Comparison of ENCODE assay signal across 7 cellular contexts in genomic region chr15:31236184-31237041, GRCh38.
DNase-seq lines count a peak whose midpoint lies in the region; ATAC-seq, FAIRE-seq and TF ChIP-seq lines count a peak whose summit lies in the region.

No MANE protein-coding gene starts in this region.

- H3K27me3 ChIP-seq in SU-DHL-6 (ENCODE audit: low read length) (no peaks in the 10 kb centered on the region), psoas muscle (ENCODE audit: insufficient read depth in 3 of 3, low read length in 2 of 3) (no peaks in the 10 kb centered on the region)

- peak overlapping the region; percentile 71 for H3K27ac ChIP-seq in SU-DHL-6 (ENCODE audit: low read depth, low read length)
- peak overlapping the region; percentile 49 for H3K27ac ChIP-seq in psoas muscle

- H3K4me2 ChIP-seq in SU-DHL-6 (ENCODE audit: low read depth, low read length, poor library complexity, severe bottlenecking), result peak overlapping the region; percentile 50

- no peak overlapping the region for H2AFZ ChIP-seq in SU-DHL-6 (ENCODE audit: low read depth, low read length, severe bottlenecking)

- no peak for FAIRE-seq in D721Med (lab: Jason Lieb, UNC)

- peaks cover 24% of the 10 kb centered on the region for H3F3A ChIP-seq in SU-DHL-6 (ENCODE audit: insufficient read depth)

- no peaks in the 10 kb centered on the region for H3K79me2 ChIP-seq in SU-DHL-6 (ENCODE audit: insufficient read depth, low read length)

- H3K9me3 ChIP-seq in SU-DHL-6 (ENCODE audit: insufficient read depth, low read length) (no peaks in the 10 kb centered on the region), psoas muscle (no peaks in the 10 kb centered on the region)

- ATAC-seq in GM18873 (IDR thresholded peaks at IDR 0.05; ENCODE audit: low FRiP score, unreplicated experiment) (peak; percentile 49), psoas muscle (peak; percentile 71 to 88 (median 83))

- in situ Hi-C loops in KBM-7 (cut with MboI; ENCODE audit: low pct_unique_long_range_greater_than_20kb, low sequenced_read_pairs), result no loop called here

- H3K4me1 ChIP-seq in psoas muscle, result peaks cover 17% of the 10 kb centered on the region

- 30 to 32% (median 30%) methylated on average over 19 of the region's 19 CpGs for WGBS in psoas muscle, 3 donors

- no peaks in the 10 kb centered on the region for H3K9me2 ChIP-seq in SU-DHL-6 (replicated peaks; ENCODE audit: insufficient read depth, low read length)

- H3K4me3 ChIP-seq in SU-DHL-6 (ENCODE audit: insufficient read depth, low read length, poor library complexity, severe bottlenecking) (no peak overlapping the region), psoas muscle (peak overlapping the region; percentile 5)

- H3K9ac ChIP-seq in SU-DHL-6 (ENCODE audit: low read length), result no peak overlapping the region; the same call in 1 of the 2 replicates

- DNase-seq in KBM-7, result peak; percentile 44
- DNase-seq in glomerular visceral epithelial cell (ENCODE audit: extremely low spot score), result peak; percentile 89
- DNase-seq in psoas muscle, result peak; percentile 53 to 67
- no peak for DNase-seq in D721Med (ENCODE audit: insufficient read length, low spot score)
- no peak for DNase-seq in stimulated activated naive CD4-positive, alpha-beta T cell treated with Interleukin-2 at 50 U/mL for 16 hours (lab: John Stamatoyannopoulos, UW)

- intact Hi-C loops in psoas muscle (cut with DNase I), result no loop called here

- H3K36me3 ChIP-seq in SU-DHL-6 (ENCODE audit: low read length), result no peaks in the 10 kb centered on the region
- no peaks in the 10 kb centered on the region for H3K36me3 ChIP-seq in psoas muscle (ENCODE audit: insufficient read depth in 1 of 2, low read depth in 1 of 2)

- TF ChIP-seq CTCF in SU-DHL-6 (IDR thresholded peaks at IDR 0.05; ENCODE audit: insufficient read depth, low read length, poor library complexity, severe bottlenecking) (no peak), psoas muscle (IDR thresholded peaks at IDR 0.05) (no peak), D721Med (IDR thresholded peaks at IDR 0.05; ENCODE audit: insufficient read depth, missing control alignments) (no peak)

- no peaks in the 10 kb centered on the region for H4K20me1 ChIP-seq in SU-DHL-6 (ENCODE audit: low read depth, low read length)

Comparison
In these comparisons a context has a peak if more than half of its experiments do, and no peak if none do; other contexts are left out.
1. DNase-seq: peak in KBM-7 (single experiment), glomerular visceral epithelial cell (single experiment) and psoas muscle (2 of 2); none in D721Med (single experiment) and stimulated activated naive CD4-positive, alpha-beta T cell treated with Interleukin-2 at 50 U/mL for 16 hours (single experiment).